ENCODE assay signal across 8 cellular contexts in genomic region chr1:64917328-64917861, GRCh38. TPM values are rescaled to one million over a fixed set of nuclear protein-coding genes. Genes with fewer than 3 reads are reported as not detected.
DNase-seq lines count a peak whose midpoint lies in the region; ATAC-seq and TF ChIP-seq lines count a peak whose summit lies in the region.

No MANE protein-coding gene starts in this region.

- peaks cover 0 to 9% (median 2%) of the 10 kb centered on the region in 3 donors for H3K36me3 Mint-ChIP-seq in CD8-positive, alpha-beta memory T cell
- H3K36me3 Mint-ChIP-seq in activated CD4-positive, alpha-beta memory T cell treated with anti-CD3 and anti-CD28 coated beads for 36 hours = no peaks in the 10 kb centered on the region

- H3K27ac Mint-ChIP-seq in CD8-positive, alpha-beta memory T cell = peak overlapping the region; percentile 3 to 90 (median 66)
- H3K27ac Mint-ChIP-seq in activated CD4-positive, alpha-beta memory T cell treated with anti-CD3 and anti-CD28 coated beads for 36 hours = no peak overlapping the region

- peaks cover 79% of the 10 kb centered on the region for H3K4me1 ChIP-seq in CD8-positive, alpha-beta memory T cell (ENCODE audit: insufficient read depth, low read length)

- POLR2A ChIA-PET in CD8-positive, alpha-beta memory T cell (lab: Charles Lee) = no interaction called here
- POLR2A ChIA-PET in activated CD4-positive, alpha-beta memory T cell treated with anti-CD3 and anti-CD28 coated beads for 36 hours (lab: Charles Lee) = no interaction called here

- no peak for DNase-seq in CD8-positive, alpha-beta memory T cell
- DNase-seq in NAMALWA (ENCODE audit: low spot score) (peak; percentile 30), choroid plexus epithelial cell (ENCODE audit: low read depth) (peak; percentile 97), lung microvascular endothelial cell (ENCODE audit: low read depth in 2 of 2) (peak; percentile 43 to 95), NCI-H2196 treated with DMSO at 0.1 percent for 48 hours (lab: John Stamatoyannopoulos, UW; ENCODE audit: unreplicated experiment) (no peak)
- no peak for DNase-seq in activated CD4-positive, alpha-beta T cell treated with anti-CD3 and anti-CD28 coated beads for 1 hour
- DNase-seq in activated CD4-positive, alpha-beta memory T cell treated with anti-CD3 and anti-CD28 coated beads for 36 hours = no peak

- H3K4me3 Mint-ChIP-seq in CD8-positive, alpha-beta memory T cell = peak overlapping the region in 6 of 7 donors; percentile 12 to 88 (median 50)
- H3K4me3 Mint-ChIP-seq in activated CD4-positive, alpha-beta memory T cell treated with anti-CD3 and anti-CD28 coated beads for 36 hours = no peak overlapping the region

- H3K9me3 ChIP-seq in CD8-positive, alpha-beta memory T cell (ENCODE audit: low read length) = no peaks in the 10 kb centered on the region

- H3K4me3 ChIP-seq in CD8-positive, alpha-beta memory T cell (ENCODE audit: low read length) = no peak overlapping the region
- H3K4me3 ChIP-seq in choroid plexus epithelial cell (ENCODE audit: low read depth, low read length) = no peak overlapping the region

- no peaks in the 10 kb centered on the region for H3K27me3 Mint-ChIP-seq in CD8-positive, alpha-beta memory T cell
- no peaks in the 10 kb centered on the region for H3K27me3 Mint-ChIP-seq in activated CD4-positive, alpha-beta memory T cell treated with anti-CD3 and anti-CD28 coated beads for 36 hours

- CTCF ChIA-PET in CD8-positive, alpha-beta memory T cell (lab: Charles Lee) = no interaction called here
- CTCF ChIA-PET in activated CD4-positive, alpha-beta memory T cell treated with anti-CD3 and anti-CD28 coated beads for 36 hours (lab: Charles Lee) = interaction anchor here (0.7 to 1.4 kb wide), 2 partner anchors 43 to 45 kb away, joined by 3 read pairs; no protein-coding TSS in a partner anchor

- no peak for ATAC-seq in GM19463 (IDR thresholded peaks at IDR 0.05; ENCODE audit: unreplicated experiment)

- no peaks in the 10 kb centered on the region for H3K27me3 ChIP-seq in CD8-positive, alpha-beta memory T cell (ENCODE audit: insufficient read depth, low read length, poor library complexity, severe bottlenecking)

- TF ChIP-seq CTCF in choroid plexus epithelial cell (conservative IDR thresholded peaks at IDR 0.05; ENCODE audit: low read depth, low read length) = no peak

- no peaks in the 10 kb centered on the region for H3K36me3 ChIP-seq in CD8-positive, alpha-beta memory T cell (ENCODE audit: insufficient read depth, low read length)

- no peak overlapping the region for H3K27ac ChIP-seq in CD8-positive, alpha-beta memory T cell (ENCODE audit: low read depth, low read length)

- H3K9me3 Mint-ChIP-seq in CD8-positive, alpha-beta memory T cell = no peaks in the 10 kb centered on the region
- no peaks in the 10 kb centered on the region for H3K9me3 Mint-ChIP-seq in activated CD4-positive, alpha-beta memory T cell treated with anti-CD3 and anti-CD28 coated beads for 36 hours

- intact Hi-C loops in activated CD4-positive, alpha-beta memory T cell treated with anti-CD3 and anti-CD28 coated beads for 36 hours (cut with micrococcal nuclease) = no loop called here

- H3K4me1 Mint-ChIP-seq in CD8-positive, alpha-beta memory T cell = peaks cover 87 to 99% (median 97%) of the 10 kb centered on the region in 3 donors
- H3K4me1 Mint-ChIP-seq in activated CD4-positive, alpha-beta memory T cell treated with anti-CD3 and anti-CD28 coated beads for 36 hours (ENCODE audit: low read depth) = peaks cover 85% of the 10 kb centered on the region

RNA-seq across cellular contexts. Expression of gene JAK1, which starts 49.0 kb away (rescaled TPM):
- total RNA-seq in CD8-positive, alpha-beta memory T cell = 100 to 1,000 TPM; 106 to 108 TPM
- polyA plus RNA-seq in CD8-positive, alpha-beta memory T cell = 300 TPM
- 124 and 125 TPM in 2 replicates for total RNA-seq in lung microvascular endothelial cell
- total RNA-seq in activated CD4-positive, alpha-beta memory T cell treated with anti-CD3 and anti-CD28 coated beads for 36 hours = 100 to 1,000 TPM; 115 to 128 TPM

Comparison
In these comparisons a context has a peak if more than half of its experiments do, and no peak if none do; other contexts are left out.
1. DNase-seq: peak in NAMALWA (single experiment), choroid plexus epithelial cell (single experiment) and lung microvascular endothelial cell (2 of 2); none in CD8-positive, alpha-beta memory T cell (0 of 5), activated CD4-positive, alpha-beta T cell treated with anti-CD3 and anti-CD28 coated beads for 1 hour (single experiment), activated CD4-positive, alpha-beta memory T cell treated with anti-CD3 and anti-CD28 coated beads for 36 hours (single experiment) and NCI-H2196 treated with DMSO at 0.1 percent for 48 hours (single experiment).